In the genomic region with DNA sequence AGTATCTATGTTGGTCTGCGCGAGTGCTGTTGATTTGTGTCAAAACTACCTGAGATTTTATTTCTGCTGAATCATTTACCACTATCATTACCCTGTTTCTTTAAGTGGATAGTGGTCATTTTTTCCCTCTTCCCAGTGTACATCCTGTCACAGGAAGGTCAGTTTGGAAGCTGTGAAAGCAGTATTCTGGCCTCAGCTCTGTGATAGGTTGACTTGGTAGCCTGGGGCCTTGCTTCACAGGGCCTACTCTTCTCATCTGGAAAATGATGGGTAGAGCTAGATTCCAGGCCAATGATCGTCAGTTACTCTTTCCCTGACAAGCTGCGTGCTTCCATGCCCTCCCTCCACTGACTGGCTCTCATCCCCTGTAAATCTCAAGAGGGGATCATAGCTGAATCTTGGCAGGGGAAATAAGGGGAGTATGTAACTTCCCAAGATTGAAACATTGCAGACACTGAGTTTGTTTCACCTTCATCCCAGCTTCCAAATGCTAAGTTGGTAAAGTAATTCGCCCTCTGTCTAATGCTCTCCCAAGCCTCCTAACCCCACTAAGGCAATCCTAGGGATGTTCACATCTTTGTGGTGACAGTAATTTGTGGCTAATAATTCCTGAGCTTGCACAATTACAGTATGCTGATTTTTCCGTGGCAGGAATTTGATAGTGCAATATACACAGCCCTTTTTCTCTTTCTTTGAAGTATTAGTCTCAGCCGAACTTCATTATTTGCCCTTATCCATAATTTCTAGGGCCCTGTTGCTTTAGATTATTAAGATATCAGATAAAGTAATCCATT, we compare ENCODE assay signal across 15 cellular contexts. TPM values are rescaled to one million over a fixed set of nuclear protein-coding genes. Genes with fewer than 3 reads are reported as not detected.
DNase-seq lines count a peak whose midpoint lies in the region; ATAC-seq and FAIRE-seq lines count a peak whose summit lies in the region.
"Had no signal": no experiment of that assay in that cellular context is flagged by ENCODE, and none has a peak within 500 bp of the region (broad histone marks: within the 10 kb centered on the region; RNA-seq: fewer than 3 reads in every experiment).

No MANE protein-coding gene starts in this region.

- H2AFZ ChIP-seq in mesenchymal stem cell (ENCODE audit: low read depth, low read length): no peak overlapping the region

- H3K23ac ChIP-seq in mesenchymal stem cell (ENCODE audit: low read length in 2 of 2): no peak overlapping the region

- POLR2A ChIA-PET in naive thymus-derived CD4-positive, alpha-beta T cell (lab: Charles Lee): no interaction called here

- no peak overlapping the region for H2BK12ac ChIP-seq in mesenchymal stem cell (ENCODE audit: low read length in 2 of 2)

- H4K91ac ChIP-seq in mesenchymal stem cell (ENCODE audit: low read length): no peak overlapping the region

- peaks cover 65% of the 10 kb centered on the region for H3K4me1 Mint-ChIP-seq in stimulated activated naive CD8-positive, alpha-beta T cell treated with anti-CD3 and anti-CD28 coated beads, Interleukin-15, Interleukin-2, amounts not matched to agents 100 ng/mL and 50 ng/mL, for 24 hours (ENCODE audit: low read depth)
- H3K4me1 Mint-ChIP-seq in stimulated activated naive CD8-positive, alpha-beta T cell treated with anti-CD3 and anti-CD28 coated beads, Interleukin-15, amount 100 ng/mL, for 72 hours: peaks cover 47% of the 10 kb centered on the region
- peaks cover 11 to 29% (median 19%) of the 10 kb centered on the region in 7 donors for H3K4me1 Mint-ChIP-seq in naive thymus-derived CD4-positive, alpha-beta T cell

- H3K79me1 ChIP-seq in mesenchymal stem cell (replicated peaks; ENCODE audit: low read length, poor library complexity, severe bottlenecking): peaks cover 31% of the 10 kb centered on the region

- whole genome bisulfite sequencing in mesenchymal stem cell: 100% methylated on average over 1 of the region's 7 CpGs

- H3K4me1 ChIP-seq in mesenchymal stem cell (ENCODE audit: control insufficient read depth, insufficient read depth, low read depth, low read length): peaks cover 6% of the 10 kb centered on the region
- H3K4me1 ChIP-seq in naive thymus-derived CD4-positive, alpha-beta T cell (ENCODE audit: control insufficient read depth in 2 of 2, insufficient read depth in 2 of 2, low read length in 2 of 2): no peaks in the 10 kb centered on the region

- H3K36me3 ChIP-seq in mesenchymal stem cell (ENCODE audit: control insufficient read depth in 1 of 2, insufficient read depth in 2 of 2, low read depth in 1 of 2, low read length in 2 of 2): peaks cover 23 to 69% of the 10 kb centered on the region in 2 experiments
- H3K36me3 ChIP-seq in H7 (replicated peaks; ENCODE audit: control insufficient read depth, insufficient read depth, low read length): no peaks in the 10 kb centered on the region; the same call in 1 of the 2 replicates
- peaks cover 3 to 60% (median 6%) of the 10 kb centered on the region in 3 experiments for H3K36me3 ChIP-seq in naive thymus-derived CD4-positive, alpha-beta T cell (ENCODE audit: control insufficient read depth in 2 of 3, insufficient read depth in 3 of 3, low read length in 3 of 3)

- no peak overlapping the region for H2AK5ac ChIP-seq in mesenchymal stem cell (ENCODE audit: low read length, severe bottlenecking)

- no peak overlapping the region for H3K18ac ChIP-seq in mesenchymal stem cell (ENCODE audit: low read depth in 1 of 2, low read length in 2 of 2)

- H3K9me3 Mint-ChIP-seq in stimulated activated naive CD8-positive, alpha-beta T cell treated with anti-CD3 and anti-CD28 coated beads, Interleukin-15, Interleukin-2, amounts not matched to agents 100 ng/mL and 50 ng/mL, for 24 hours: no peaks in the 10 kb centered on the region
- no peaks in the 10 kb centered on the region for H3K9me3 Mint-ChIP-seq in stimulated activated naive CD8-positive, alpha-beta T cell treated with anti-CD3 and anti-CD28 coated beads, Interleukin-15, amount 100 ng/mL, for 72 hours
- H3K9me3 Mint-ChIP-seq in naive thymus-derived CD4-positive, alpha-beta T cell: no peaks in the 10 kb centered on the region
- H3K9me3 Mint-ChIP-seq: activated CD4-positive, alpha-beta memory T cell treated with anti-CD3 and anti-CD28 coated beads, Interleukin-2, amount 10 ng/mL, durations not matched to agents 7 days and 5 days; naive B cell had no signal

- no peak overlapping the region for H3K9ac ChIP-seq in mesenchymal stem cell (ENCODE audit: low read length)

- no peak overlapping the region for H2BK5ac ChIP-seq in mesenchymal stem cell (ENCODE audit: low read depth, low read length, poor library complexity, severe bottlenecking)

- CTCF ChIA-PET in naive thymus-derived CD4-positive, alpha-beta T cell (lab: Charles Lee): interaction anchor here (0.5 to 0.6 kb wide), 3 partner anchors 23 to 122 kb away, joined by 3 to 7 read pairs (median 5); no protein-coding TSS in a partner anchor

- no peak overlapping the region for H2BK15ac ChIP-seq in mesenchymal stem cell (ENCODE audit: low read depth, poor library complexity, severe bottlenecking)

- no peak overlapping the region for H3K4me3 ChIP-seq in mesenchymal stem cell (ENCODE audit: insufficient read depth in 1 of 2, low read depth in 1 of 2, low read length in 2 of 2)
- no peak overlapping the region for H3K4me3 ChIP-seq in H7 (ENCODE audit: insufficient read depth, low read depth, low read length)
- no peak overlapping the region for H3K4me3 ChIP-seq in naive thymus-derived CD4-positive, alpha-beta T cell (ENCODE audit: low read length)
- H3K4me3 ChIP-seq: cardiac muscle cell, skin epidermis had no signal

- no peaks in the 10 kb centered on the region for H3K9me3 ChIP-seq in mesenchymal stem cell (ENCODE audit: control insufficient read depth, low read length)
- H3K9me3 ChIP-seq in naive thymus-derived CD4-positive, alpha-beta T cell (ENCODE audit: control insufficient read depth in 2 of 3, low read length in 3 of 3): no peaks in the 10 kb centered on the region

- no peaks in the 10 kb centered on the region for H3K27me3 Mint-ChIP-seq in stimulated activated naive CD8-positive, alpha-beta T cell treated with anti-CD3 and anti-CD28 coated beads, Interleukin-15, Interleukin-2, amounts not matched to agents 100 ng/mL and 50 ng/mL, for 24 hours
- no peaks in the 10 kb centered on the region for H3K27me3 Mint-ChIP-seq in stimulated activated naive CD8-positive, alpha-beta T cell treated with anti-CD3 and anti-CD28 coated beads, Interleukin-15, amount 100 ng/mL, for 72 hours
- no peaks in the 10 kb centered on the region for H3K27me3 Mint-ChIP-seq in naive thymus-derived CD4-positive, alpha-beta T cell
- H3K27me3 Mint-ChIP-seq: activated CD4-positive, alpha-beta memory T cell treated with anti-CD3 and anti-CD28 coated beads, Interleukin-2, amount 10 ng/mL, durations not matched to agents 7 days and 5 days; naive B cell had no signal

- no peak overlapping the region for H3K4ac ChIP-seq in mesenchymal stem cell (ENCODE audit: low read depth in 1 of 2, low read length in 2 of 2)

- no peak overlapping the region for H3K14ac ChIP-seq in mesenchymal stem cell (ENCODE audit: low read length in 2 of 2)

- H3K4me3 Mint-ChIP-seq in stimulated activated naive CD8-positive, alpha-beta T cell treated with anti-CD3 and anti-CD28 coated beads, Interleukin-15, Interleukin-2, amounts not matched to agents 100 ng/mL and 50 ng/mL, for 24 hours: no peak overlapping the region
- H3K4me3 Mint-ChIP-seq in stimulated activated naive CD8-positive, alpha-beta T cell treated with anti-CD3 and anti-CD28 coated beads, Interleukin-15, amount 100 ng/mL, for 72 hours: no peak overlapping the region
- no peak overlapping the region for H3K4me3 Mint-ChIP-seq in naive thymus-derived CD4-positive, alpha-beta T cell
- H3K4me3 Mint-ChIP-seq: activated CD4-positive, alpha-beta memory T cell treated with anti-CD3 and anti-CD28 coated beads, Interleukin-2, amount 10 ng/mL, durations not matched to agents 7 days and 5 days; naive B cell had no signal

- no peak for ATAC-seq in stimulated activated naive CD8-positive, alpha-beta T cell treated with anti-CD3 and anti-CD28 coated beads, Interleukin-15, amount 100 ng/mL, for 72 hours
- ATAC-seq in naive thymus-derived CD4-positive, alpha-beta T cell: no peak
- ATAC-seq: SK-N-SH treated with all-trans-retinoic acid at 6 μM for 48 hours had no signal

- H2BK120ac ChIP-seq in mesenchymal stem cell (ENCODE audit: low read depth, low read length): no peak overlapping the region

- H3K27ac Mint-ChIP-seq in stimulated activated naive CD8-positive, alpha-beta T cell treated with anti-CD3 and anti-CD28 coated beads, Interleukin-15, Interleukin-2, amounts not matched to agents 100 ng/mL and 50 ng/mL, for 24 hours: peak overlapping the region; percentile 19
- H3K27ac Mint-ChIP-seq in stimulated activated naive CD8-positive, alpha-beta T cell treated with anti-CD3 and anti-CD28 coated beads, Interleukin-15, amount 100 ng/mL, for 72 hours: peak overlapping the region in 1 of 2 donors; percentile 20
- H3K27ac Mint-ChIP-seq in naive thymus-derived CD4-positive, alpha-beta T cell: peak overlapping the region in 3 of 9 donors; percentile 32 to 67 (median 46)
- H3K27ac Mint-ChIP-seq: activated CD4-positive, alpha-beta memory T cell treated with anti-CD3 and anti-CD28 coated beads, Interleukin-2, amount 10 ng/mL, durations not matched to agents 7 days and 5 days had no signal

- peaks cover 72% of the 10 kb centered on the region for H3K36me3 Mint-ChIP-seq in stimulated activated naive CD8-positive, alpha-beta T cell treated with anti-CD3 and anti-CD28 coated beads, Interleukin-15, Interleukin-2, amounts not matched to agents 100 ng/mL and 50 ng/mL, for 24 hours (ENCODE audit: low read depth)
- peaks cover 16 to 44% (median 20%) of the 10 kb centered on the region in 5 donors for H3K36me3 Mint-ChIP-seq in naive thymus-derived CD4-positive, alpha-beta T cell

- H3K27me3 ChIP-seq in mesenchymal stem cell (ENCODE audit: control insufficient read depth in 1 of 2, insufficient read depth in 1 of 2, low read length in 2 of 2): no peaks in the 10 kb centered on the region
- H3K27me3 ChIP-seq in H7 (ENCODE audit: control insufficient read depth, insufficient read depth, low read length): no peaks in the 10 kb centered on the region
- no peaks in the 10 kb centered on the region for H3K27me3 ChIP-seq in naive thymus-derived CD4-positive, alpha-beta T cell (ENCODE audit: control insufficient read depth in 2 of 2, insufficient read depth in 2 of 2, low read length in 2 of 2)
- H3K27me3 ChIP-seq: cardiac muscle cell had no signal

- no peak for FAIRE-seq in frontal cortex (lab: Jason Lieb, UNC)

- DNase-seq in stimulated activated naive CD8-positive, alpha-beta T cell treated with anti-CD3 and anti-CD28 coated beads, Interleukin-15, amount 100 ng/mL, for 72 hours: no peak
- DNase-seq in dermis microvascular lymphatic vessel endothelial cell (ENCODE audit: low read depth in 2 of 2) (peak; percentile 67 to 91), mesenchymal stem cell (peak; percentile 36), NCI-H2171 (lab: John Stamatoyannopoulos, UW) (no peak), H7 (no peak), frontal cortex (ENCODE audit: low spot score in 2 of 2) (no peak)
- DNase-seq in naive thymus-derived CD4-positive, alpha-beta T cell: no peak
- DNase-seq: activated CD4-positive, alpha-beta memory T cell treated with anti-CD3 and anti-CD28 coated beads, Interleukin-2, amount 10 ng/mL, durations not matched to agents 7 days and 5 days; glutamatergic neuron; naive B cell; NCI-H1092 treated with DMSO at 0.1 percent for 48 hours had no signal

- H3K4me2 ChIP-seq in mesenchymal stem cell (ENCODE audit: low read length, poor library complexity, severe bottlenecking): no peak overlapping the region

- intact Hi-C loops in naive thymus-derived CD4-positive, alpha-beta T cell (cut with micrococcal nuclease): no loop called here

- H4K8ac ChIP-seq in mesenchymal stem cell (ENCODE audit: low read length): no peak overlapping the region

- H3K27ac ChIP-seq in mesenchymal stem cell (ENCODE audit: low read length, poor library complexity, severe bottlenecking): no peak overlapping the region
- H3K27ac ChIP-seq in naive thymus-derived CD4-positive, alpha-beta T cell (ENCODE audit: low read depth, low read length): no peak overlapping the region
- H3K27ac ChIP-seq: cardiac muscle cell had no signal

RNA-seq across cellular contexts. Expression of a gene that starts 51.1 kb away (rescaled TPM):
- total RNA-seq in dermis microvascular lymphatic vessel endothelial cell (9.1 and 11.8 TPM in 2 replicates), frontal cortex (16.3 TPM)
- 27.2 TPM for polyA plus RNA-seq in mesenchymal stem cell (2013, experiment 1 of 2)
- polyA plus RNA-seq in mesenchymal stem cell (2013, experiment 2 of 2): 28.8 TPM
- total RNA-seq in H7 (2014; rRNA removed; shearing (Covaris generic)): 14.0 and 19.9 TPM in 2 replicates
- total RNA-seq in naive thymus-derived CD4-positive, alpha-beta T cell: 10 to 100 TPM; 23.0 to 37.0 (median 27.6) TPM
- 10 to 100 TPM; 21.9 to 24.3 TPM for polyA plus RNA-seq in naive thymus-derived CD4-positive, alpha-beta T cell

Comparison
In these comparisons a context has a peak if more than half of its experiments do, and no peak if none do; other contexts are left out.
1. DNase-seq: peak in dermis microvascular lymphatic vessel endothelial cell (2 of 2) and mesenchymal stem cell (single experiment); none in stimulated activated naive CD8-positive, alpha-beta T cell treated with anti-CD3 and anti-CD28 coated beads, Interleukin-15, amount 100 ng/mL, for 72 hours (0 of 2), NCI-H2171 (single experiment), H7 (single experiment), frontal cortex (0 of 2) and naive thymus-derived CD4-positive, alpha-beta T cell (0 of 9).